In the genomic region with DNA sequence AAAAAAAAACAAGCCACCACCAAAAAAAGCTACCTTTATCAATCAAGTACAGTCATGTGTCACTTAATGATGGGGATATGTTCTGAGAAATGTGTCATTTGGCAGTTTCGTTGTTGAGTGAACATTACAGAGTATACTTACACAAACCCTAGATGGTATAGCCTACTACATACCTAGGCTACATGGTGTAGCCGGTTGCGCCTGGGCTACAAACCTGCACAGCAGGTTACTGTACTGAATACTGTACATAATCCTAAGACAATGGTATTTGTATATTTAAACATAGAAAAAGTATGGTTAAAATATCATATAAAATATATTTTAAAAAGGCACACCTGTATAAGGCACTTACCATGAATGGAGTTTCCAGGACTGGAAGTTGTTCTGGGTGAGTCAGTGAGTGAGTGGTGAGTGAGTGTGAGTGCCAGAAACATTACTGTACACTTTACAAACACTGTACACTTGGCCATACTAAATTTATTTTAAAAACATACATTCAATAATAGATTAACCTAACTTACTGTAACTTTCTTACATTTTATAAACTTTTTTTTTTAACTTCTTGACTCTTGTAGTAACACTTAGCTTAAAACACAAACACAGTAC, we compare ENCODE assay signal across 22 cellular contexts. TPM values are rescaled to one million over a fixed set of nuclear protein-coding genes. Genes with fewer than 3 reads are reported as not detected.
A peak's percentile ranks its signal among the peaks of the same experiment; 100 is the strongest.
DNase-seq lines count a peak whose midpoint lies in the region; ATAC-seq and TF ChIP-seq lines count a peak whose summit lies in the region.
"Had no signal": no experiment of that assay in that cellular context is flagged by ENCODE, and none has a peak within 500 bp of the region (broad histone marks: within the 10 kb centered on the region; RNA-seq: fewer than 3 reads in every experiment).

No MANE protein-coding gene starts in this region.

- H2BK20ac ChIP-seq in IMR-90 (ENCODE audit: low read depth, low read length): peak overlapping the region; percentile 27; the same call in 1 of the 2 replicates

- no peak overlapping the region for H2AK9ac ChIP-seq in IMR-90 (replicated peaks; ENCODE audit: low read depth, low read length, poor library complexity)

- no peak overlapping the region for H3K4me2 ChIP-seq in IMR-90 (ENCODE audit: low read depth, low read length)

- H3K9me3 ChIP-seq in IMR-90 (ENCODE audit: control insufficient read depth, insufficient read depth, low read length) (no peaks in the 10 kb centered on the region), gastroesophageal sphincter (no peaks in the 10 kb centered on the region)
- H3K9me3 ChIP-seq: prostate gland had no signal

- H2BK5ac ChIP-seq in IMR-90 (ENCODE audit: low read depth, low read length, poor library complexity, severe bottlenecking): no peak overlapping the region

- no peak for TF ChIP-seq POLR2A in IMR-90 (IDR thresholded peaks at IDR 0.05; ENCODE audit: low read depth, low read length)
- TF ChIP-seq POLR2A in gastroesophageal sphincter (IDR thresholded peaks at IDR 0.05): no peak

- no peak overlapping the region for H4K91ac ChIP-seq in IMR-90 (ENCODE audit: insufficient read depth, low read depth, low read length)

- TF ChIP-seq RAD21 in IMR-90 (IDR thresholded peaks at IDR 0.05; ENCODE audit: low read length): no peak

- H3K23ac ChIP-seq in IMR-90 (ENCODE audit: low read depth, low read length): no peak overlapping the region

- POLR2A ChIA-PET in IMR-90 (lab: Charles Lee; ENCODE audit: unreplicated experiment): interaction anchor here (0.6 kb wide), 1 partner anchor 240 kb away, joined by 4 read pairs; no protein-coding TSS in a partner anchor

- H3K9me1 ChIP-seq in IMR-90 (ENCODE audit: insufficient read depth, low read length): peaks cover 35% of the 10 kb centered on the region

- no CpG with 5 or more reads among the region's 3 CpGs for WGBS in IMR-90 (ENCODE audit: extremely low coverage in 2 of 2, insufficient read length in 1 of 2), 2 experiments
- WGBS in gastroesophageal sphincter (ENCODE audit: low coverage in 1 of 2), 2 donors: 79 to 80% methylated on average over 2 to 3 of the region's 3 CpGs

- H3K4ac ChIP-seq in IMR-90 (ENCODE audit: low read depth, low read length): no peak overlapping the region

- in situ Hi-C loops in IMR-90 (cut with MboI; ENCODE audit: low sequenced_read_pairs): no loop called here
- in situ Hi-C loops in brain microvascular endothelial cell (cut with HindIII; ENCODE audit: low pct_ligation_motif_present, low sequenced_read_pairs): no loop called here

- H3K4me3 ChIP-seq in IMR-90 (ENCODE audit: insufficient read depth, low read depth, low read length): no peak overlapping the region
- H3K4me3 ChIP-seq in brain microvascular endothelial cell (ENCODE audit: low read depth, low read length): no peak overlapping the region
- H3K4me3 ChIP-seq in gastroesophageal sphincter: no peak overlapping the region
- H3K4me3 ChIP-seq: prostate gland, SK-N-MC had no signal

- 0 out of 2 replicates have a peak, but pooled peaks cover 3% of the 10 kb centered on the region for H4K20me1 ChIP-seq in IMR-90 (ENCODE audit: insufficient read depth, low read length)

- TF ChIP-seq CTCF in IMR-90 (conservative IDR thresholded peaks at IDR 0.05; ENCODE audit: low read depth, low read length) (no peak), brain microvascular endothelial cell (IDR thresholded peaks at IDR 0.05; ENCODE audit: low read depth, low read length, missing control alignments) (no peak), gastroesophageal sphincter (IDR thresholded peaks at IDR 0.05) (no peak)

- H3K14ac ChIP-seq in IMR-90 (replicated peaks; ENCODE audit: low read depth, low read length): no peak overlapping the region

- H3K18ac ChIP-seq in IMR-90 (ENCODE audit: low read depth, low read length): no peak overlapping the region

- ATAC-seq in IMR-90 (ENCODE audit: low read depth) (peak; percentile 68), gastroesophageal sphincter (no peak), GM18870 (IDR thresholded peaks at IDR 0.05; ENCODE audit: unreplicated experiment) (no peak), GM18511 (IDR thresholded peaks at IDR 0.05; ENCODE audit: unreplicated experiment) (no peak)
- ATAC-seq: activated CD8-positive, alpha-beta memory T cell treated with anti-CD3 and anti-CD28 coated beads, Interleukin-2, amount 10 ng/mL, durations not matched to agents 7 days and 5 days; activated T-helper 17 cell treated with anti-CD3 and anti-CD28 coated beads, Interleukin-2, amount 50 U/mL, for 72 hours; stimulated activated naive B cell treated with anti-CD40 and anti-IgM and Interleukin-4, amounts not matched to agents 10 μg/mL and 1 μg/mL and 100 μg/mL, for 72 hours had no signal

- no peak overlapping the region for H2BK120ac ChIP-seq in IMR-90 (ENCODE audit: low read depth, low read length)

- H4K5ac ChIP-seq in IMR-90 (ENCODE audit: low read depth, low read length): no peak overlapping the region

- peaks cover 12% of the 10 kb centered on the region for H3K36me3 ChIP-seq in IMR-90 (ENCODE audit: control insufficient read depth, insufficient read depth, low read length)
- H3K36me3 ChIP-seq in brain microvascular endothelial cell (replicated peaks): peaks cover 7% of the 10 kb centered on the region
- H3K36me3 ChIP-seq in gastroesophageal sphincter: peaks cover 0 to 26% of the 10 kb centered on the region in 2 donors
- H3K36me3 ChIP-seq: prostate gland had no signal

- no peak overlapping the region for H2BK15ac ChIP-seq in IMR-90 (ENCODE audit: low read depth, low read length)

- H2AK5ac ChIP-seq in IMR-90 (ENCODE audit: low read depth, low read length): 0 out of 2 replicates have a peak overlapping the region, but pooled peaks have one; percentile 56

- CTCF ChIA-PET in IMR-90 (lab: Yijun Ruan, JAX): interaction anchor here (0.8 to 1.9 kb wide), 4 partner anchors 8 to 29 kb away, joined by 4 to 6 read pairs (median 4); a partner anchor contains a TSS

- H4K8ac ChIP-seq in IMR-90 (ENCODE audit: low read depth in 2 of 2, low read length in 2 of 2): no peak overlapping the region

- no peak overlapping the region for H2AFZ ChIP-seq in IMR-90 (replicated peaks; ENCODE audit: low read length, poor library complexity)

- peaks cover 41 to 79% of the 10 kb centered on the region in 2 experiments for H3K79me1 ChIP-seq in IMR-90 (ENCODE audit: low read depth in 1 of 2, low read length in 2 of 2)

- intact Hi-C loops in IMR-90 (cut with micrococcal nuclease): no loop called here

- DNase-seq in A172 (ENCODE audit: low spot score): peak; percentile 16
- DNase-seq in IMR-90: peak; percentile 77
- DNase-seq in brain microvascular endothelial cell: peak; percentile 45
- no peak for DNase-seq in NCI-H446 treated with DMSO at 0.1 percent for 48 hours (lab: John Stamatoyannopoulos, UW)
- DNase-seq in NCI-H2227 (lab: John Stamatoyannopoulos, UW; ENCODE audit: unreplicated experiment): no peak
- DNase-seq: activated CD8-positive, alpha-beta memory T cell treated with anti-CD3 and anti-CD28 coated beads, Interleukin-2, amount 10 ng/mL, durations not matched to agents 7 days and 5 days; caudate nucleus; CD4-positive, alpha-beta memory T cell; DMS79; GOT3; hypothalamus; NCI-H2081 treated with DMSO at 0.1 percent for 48 hours; NCI-H526 treated with DMSO at 0.1 percent for 48 hours; nephron progenitor cell; stimulated activated CD4-positive, alpha-beta T cell treated with anti-CD3 and anti-CD28 coated beads, Interleukin-12 subunit alpha, Interleukin-12 subunit beta, amount 100 ng/mL, for 4 hours; stimulated activated naive B cell treated with anti-CD40 and anti-IgM and Interleukin-4, amounts not matched to agents 10 μg/mL and 1 μg/mL and 100 μg/mL, for 72 hours had no signal

- H3K9ac ChIP-seq in IMR-90 (ENCODE audit: low read depth, low read length): no peak overlapping the region

- H3K27me3 ChIP-seq in IMR-90 (ENCODE audit: control insufficient read depth, insufficient read depth, low read length) (no peaks in the 10 kb centered on the region), brain microvascular endothelial cell (replicated peaks) (no peaks in the 10 kb centered on the region), gastroesophageal sphincter (no peaks in the 10 kb centered on the region)

- H3K4me1 ChIP-seq in IMR-90 (ENCODE audit: control insufficient read depth, insufficient read depth, low read length): peaks cover 7% of the 10 kb centered on the region
- peaks cover 0 to 71% (median 30%) of the 10 kb centered on the region in 3 donors for H3K4me1 ChIP-seq in gastroesophageal sphincter
- H3K4me1 ChIP-seq: prostate gland had no signal

- TF ChIP-seq EP300 in gastroesophageal sphincter (IDR thresholded peaks at IDR 0.05): no peak

- H3K27ac ChIP-seq in IMR-90 (ENCODE audit: insufficient read depth, low read length): no peak overlapping the region
- no peak overlapping the region for H3K27ac ChIP-seq in brain microvascular endothelial cell
- H3K27ac ChIP-seq in gastroesophageal sphincter: peak overlapping the region in 3 of 4 donors; percentile 51 to 83 (median 82)
- H3K27ac ChIP-seq: prostate gland, SK-N-MC had no signal

- dilution Hi-C loops in IMR-90 (cut with HindIII; ENCODE audit: low sequenced_read_pairs, unreplicated experiment): no loop called here

- no TSS peak for BruUV-seq in IMR-90 (replicated peaks; lab: Mats Ljungman, UMichigan)

- no peak overlapping the region for H3K56ac ChIP-seq in IMR-90 (ENCODE audit: extremely low read depth, insufficient read depth, low read length)

TF ChIP-seq in IMR-90, 13 proteins besides CTCF, POLR2A, EP300 and RAD21:
- TF ChIP-seq RCOR1 (IDR thresholded peaks at IDR 0.05; ENCODE audit: insufficient replicate concordance, low read length): no peak
- TF ChIP-seq FOS (IDR thresholded peaks at IDR 0.05; ENCODE audit: low read depth, low read length): 0 out of 2 replicates have a peak, but pooled peaks have one; percentile 30

RNA-seq across cellular contexts. Expression of a gene that starts 25.9 kb away (rescaled TPM):
- total RNA-seq in A172 (2014; rRNA removed; shearing (Covaris generic)): 2.2 and 2.5 TPM in 2 replicates
- total RNA-seq in IMR-90 (2012; rRNA removed): 3.6 and 5.0 TPM in 2 replicates
- polyA plus RNA-seq in IMR-90 (2012; rRNA removed): 6.3 and 8.1 TPM in 2 replicates
- 7.9 and 8.2 TPM in 2 replicates for polyA plus RNA-seq in IMR-90 (2012; cell fraction: cytosol; rRNA removed)
- polyA plus RNA-seq in IMR-90 (2012; cell fraction: nucleus; rRNA removed; ENCODE audit: low replicate concordance): 12.6 and 22.4 TPM in 2 replicates
- 10 to 100 TPM in 1 of 4 donors, 1 to 10 TPM in 3; 6.1 to 12.8 (median 9.3) TPM for total RNA-seq in gastroesophageal sphincter

RNA-seq across cellular contexts. Expression of a gene that starts 27.7 kb away (rescaled TPM):
- total RNA-seq in A172 (2014; rRNA removed; shearing (Covaris generic)): 9.9 and 10.0 TPM in 2 replicates
- total RNA-seq in IMR-90 (2012; rRNA removed) (10.3 and 12.5 TPM in 2 replicates), gastroesophageal sphincter (10 to 100 TPM; 25.1 to 48.9 (median 30.6) TPM)
- polyA plus RNA-seq in IMR-90 (2012; rRNA removed): 14.7 and 15.3 TPM in 2 replicates
- polyA plus RNA-seq in IMR-90 (2012; cell fraction: cytosol; rRNA removed): 4.8 and 6.1 TPM in 2 replicates
- 40.6 and 67.6 TPM in 2 replicates for polyA plus RNA-seq in IMR-90 (2012; cell fraction: nucleus; rRNA removed; ENCODE audit: low replicate concordance)

RNA-seq across cellular contexts. Expression of a gene that starts 36.7 kb away (rescaled TPM):
- 0.57 and 0.84 TPM in 2 replicates for total RNA-seq in A172 (2014; rRNA removed; shearing (Covaris generic))
- total RNA-seq in IMR-90 (2012; rRNA removed): under 0.01 and 0.18 TPM in 2 replicates
- 3.1 and 5.8 TPM in 2 replicates for polyA plus RNA-seq in IMR-90 (2012; rRNA removed)
- polyA plus RNA-seq in IMR-90 (2012; cell fraction: cytosol; rRNA removed): 0.90 and 1.6 TPM in 2 replicates
- 31.6 and 69.2 TPM in 2 replicates for polyA plus RNA-seq in IMR-90 (2012; cell fraction: nucleus; rRNA removed; ENCODE audit: low replicate concordance)
- total RNA-seq in gastroesophageal sphincter: 1 to 10 TPM; 2.5 to 7.0 (median 3.6) TPM

Comparison
In these comparisons a context has a peak if more than half of its experiments do, and no peak if none do; other contexts are left out.
1. DNase-seq: peak in A172 (single experiment), IMR-90 (single experiment) and brain microvascular endothelial cell (single experiment); none in NCI-H446 treated with DMSO at 0.1 percent for 48 hours (single experiment) and NCI-H2227 (single experiment).
2. H3K27ac ChIP-seq: peak in gastroesophageal sphincter (3 of 4); none in IMR-90 (single experiment) and brain microvascular endothelial cell (single experiment).